In genomic region chr13:106348032-106348431, GRCh38 we compare ENCODE assay signal across 14 cellular contexts.
A peak's percentile ranks its signal among the peaks of the same experiment; 100 is the strongest.
DNase-seq lines count a peak whose midpoint lies in the region; ATAC-seq and TF ChIP-seq lines count a peak whose summit lies in the region.
"Had no signal": no experiment of that assay in that cellular context is flagged by ENCODE, and none has a peak within 500 bp of the region (broad histone marks: within the 10 kb centered on the region; RNA-seq: fewer than 3 reads in every experiment).

No MANE protein-coding gene starts in this region.

- DNase-seq in A172 (ENCODE audit: low spot score) = peak; percentile 65
- DNase-seq in astrocyte of the cerebellum (ENCODE audit: low read depth) = peak; percentile 33
- no peak for DNase-seq in G401 (ENCODE audit: low spot score)
- DNase-seq in activated CD8-positive, alpha-beta T cell treated with anti-CD3 and anti-CD28 coated beads for 36 hours = no peak
- no peak for DNase-seq in SHP77 (lab: John Stamatoyannopoulos, UW)
- DNase-seq: amygdala; foreskin melanocyte; NCI-H524 treated with DMSO at 0.1 percent for 48 hours; stimulated activated naive CD8-positive, alpha-beta T cell treated with anti-CD3 and anti-CD28 coated beads, Interleukin-15, amount 100 ng/mL, for 72 hours had no signal

- H3K9ac ChIP-seq in iPS-18a (ENCODE audit: low read length) = no peak overlapping the region

- H3K27ac ChIP-seq in HEK293 (ENCODE audit: extremely low read depth, low read depth, low read length) = no peak overlapping the region
- no peak overlapping the region for H3K27ac ChIP-seq in iPS-18a (ENCODE audit: low read length)

- intact Hi-C loops in activated CD8-positive, alpha-beta T cell treated with anti-CD3 and anti-CD28 coated beads for 36 hours (cut with micrococcal nuclease) = no loop called here

- no peak overlapping the region for H3K27ac Mint-ChIP-seq in activated CD8-positive, alpha-beta T cell treated with anti-CD3 and anti-CD28 coated beads for 36 hours
- H3K27ac Mint-ChIP-seq: B cell; stimulated activated naive CD8-positive, alpha-beta T cell treated with anti-CD3 and anti-CD28 coated beads, Interleukin-15, amount 100 ng/mL, for 72 hours; T-helper 1 cell treated with Interleukin-12 subunit alpha and Interleukin-12 subunit beta and Interleukin-4 antibody, amounts not matched to agents 30 μg/mL and 1 μg/mL, for 36 hours had no signal

- in situ Hi-C loops in astrocyte of the cerebellum (cut with HindIII; ENCODE audit: low sequenced_read_pairs) = no loop called here
- in situ Hi-C loops in G401 (cut with HindIII; ENCODE audit: low sequenced_read_pairs) = no loop called here

- H3K36me3 Mint-ChIP-seq in activated CD8-positive, alpha-beta T cell treated with anti-CD3 and anti-CD28 coated beads for 36 hours (ENCODE audit: low read depth) = no peaks in the 10 kb centered on the region

- no peak overlapping the region for H3K4me3 Mint-ChIP-seq in activated CD8-positive, alpha-beta T cell treated with anti-CD3 and anti-CD28 coated beads for 36 hours
- H3K4me3 Mint-ChIP-seq: B cell; stimulated activated naive CD8-positive, alpha-beta T cell treated with anti-CD3 and anti-CD28 coated beads, Interleukin-15, amount 100 ng/mL, for 72 hours; T-helper 1 cell treated with Interleukin-12 subunit alpha and Interleukin-12 subunit beta and Interleukin-4 antibody, amounts not matched to agents 30 μg/mL and 1 μg/mL, for 36 hours had no signal

- CTCF ChIA-PET in HEK293 (lab: Yijun Ruan, JAX) = interaction anchor here (0.6 to 0.7 kb wide), 2 partner anchors 55 to 824 kb away, joined by 3 read pairs; no protein-coding TSS in a partner anchor
- CTCF ChIA-PET in activated CD8-positive, alpha-beta T cell treated with anti-CD3 and anti-CD28 coated beads for 36 hours (lab: Charles Lee) = no interaction called here

- POLR2A ChIA-PET in HEK293 (lab: Yijun Ruan, JAX) = no interaction called here
- POLR2A ChIA-PET in activated CD8-positive, alpha-beta T cell treated with anti-CD3 and anti-CD28 coated beads for 36 hours (lab: Charles Lee) = no interaction called here

- H3K9me3 Mint-ChIP-seq in activated CD8-positive, alpha-beta T cell treated with anti-CD3 and anti-CD28 coated beads for 36 hours = no peaks in the 10 kb centered on the region
- H3K9me3 Mint-ChIP-seq: stimulated activated naive CD8-positive, alpha-beta T cell treated with anti-CD3 and anti-CD28 coated beads, Interleukin-15, amount 100 ng/mL, for 72 hours; T-helper 1 cell treated with Interleukin-12 subunit alpha and Interleukin-12 subunit beta and Interleukin-4 antibody, amounts not matched to agents 30 μg/mL and 1 μg/mL, for 36 hours had no signal

- H3K27me3 Mint-ChIP-seq in activated CD8-positive, alpha-beta T cell treated with anti-CD3 and anti-CD28 coated beads for 36 hours = peaks cover 26% of the 10 kb centered on the region

- no peak for ATAC-seq in activated CD8-positive, alpha-beta T cell treated with anti-CD3 and anti-CD28 coated beads for 36 hours
- ATAC-seq in HG03095 (IDR thresholded peaks at IDR 0.05; ENCODE audit: unreplicated experiment) = no peak
- ATAC-seq: stimulated activated naive CD8-positive, alpha-beta T cell treated with anti-CD3 and anti-CD28 coated beads, Interleukin-15, amount 100 ng/mL, for 72 hours had no signal

- H3K4me1 Mint-ChIP-seq in activated CD8-positive, alpha-beta T cell treated with anti-CD3 and anti-CD28 coated beads for 36 hours (ENCODE audit: low read depth) = no peaks in the 10 kb centered on the region
- H3K4me1 Mint-ChIP-seq: B cell had no signal

- H3K9me3 ChIP-seq in HEK293 (ENCODE audit: control insufficient read depth, insufficient read depth, low read depth, low read length) (no peaks in the 10 kb centered on the region), iPS-18a (ENCODE audit: control insufficient read depth, low read depth, low read length) (no peaks in the 10 kb centered on the region)

- H3K4me1 ChIP-seq in HEK293 (ENCODE audit: control insufficient read depth, insufficient read depth, low read length) = peaks cover 10% of the 10 kb centered on the region
- H3K4me1 ChIP-seq in iPS-18a (ENCODE audit: control insufficient read depth, low read depth, low read length) = peaks cover 32% of the 10 kb centered on the region

- no peak overlapping the region for H3K4me3 ChIP-seq in HEK293 (ENCODE audit: low read depth, low read length)
- H3K4me3 ChIP-seq in astrocyte of the cerebellum (ENCODE audit: low read depth, low read length) = no peak overlapping the region
- peak overlapping the region; percentile 61 for H3K4me3 ChIP-seq in iPS-18a (ENCODE audit: low read length)

- TF ChIP-seq CTCF in HEK293 (tag by site-specific recombination; IDR thresholded peaks at IDR 0.05) (no peak), astrocyte of the cerebellum (IDR thresholded peaks at IDR 0.05; ENCODE audit: low read depth, low read length, missing control alignments) (no peak)
- TF ChIP-seq CTCF in activated CD8-positive, alpha-beta T cell treated with anti-CD3 and anti-CD28 coated beads for 36 hours (IDR thresholded peaks at IDR 0.05) = no peak

- H3K27me3 ChIP-seq in iPS-18a (ENCODE audit: control insufficient read depth, insufficient read depth, low read length) = peaks cover 27% of the 10 kb centered on the region

- H3K36me3 ChIP-seq in HEK293 (ENCODE audit: control insufficient read depth in 2 of 2, insufficient read depth in 1 of 2, low read length in 2 of 2) (no peaks in the 10 kb centered on the region), iPS-18a (ENCODE audit: control insufficient read depth, low read depth, low read length) (no peaks in the 10 kb centered on the region)

TF ChIP-seq in HEK293, 187 proteins besides CTCF, POLR2A, EP300 and RAD21:
- TF ChIP-seq ZNF473 (tag by site-specific recombination; IDR thresholded peaks at IDR 0.05) (no peak), ZNF394 (tag by site-specific recombination; IDR thresholded peaks at IDR 0.05; ENCODE audit: borderline replicate concordance) (no peak), FEZF1 (tag by site-specific recombination; IDR thresholded peaks at IDR 0.05) (peak; percentile 64), ZNF621 (tag by site-specific recombination; IDR thresholded peaks at IDR 0.05) (no peak), ZXDB (tag by site-specific recombination; IDR thresholded peaks at IDR 0.05) (no peak), OSR2 (tag by site-specific recombination; IDR thresholded peaks at IDR 0.05) (0 out of 2 replicates have a peak, but pooled peaks have one; percentile 8), ZNF366 (tag by site-specific recombination; conservative IDR thresholded peaks at IDR 0.05) (peak; percentile 35), ZNF645 (tag by site-specific recombination; IDR thresholded peaks at IDR 0.05) (no peak)

Comparison
In these comparisons a context has a peak if more than half of its experiments do, and no peak if none do; other contexts are left out.
1. DNase-seq: peak in A172 (single experiment) and astrocyte of the cerebellum (single experiment); none in G401 (single experiment), activated CD8-positive, alpha-beta T cell treated with anti-CD3 and anti-CD28 coated beads for 36 hours (single experiment) and SHP77 (0 of 2).